19 cellular contexts compared by ENCODE assay signal in genomic region chr10:78945838-78946237, GRCh38.
DNase-seq lines count a peak whose midpoint lies in the region; ATAC-seq, FAIRE-seq and TF ChIP-seq lines count a peak whose summit lies in the region.
"Had no signal": no experiment of that assay in that cellular context is flagged by ENCODE, and none has a peak within 500 bp of the region (broad histone marks: within the 10 kb centered on the region; RNA-seq: fewer than 3 reads in every experiment).

No MANE protein-coding gene starts in this region.

- no peak for FAIRE-seq in GM12892 (lab: Jason Lieb, UNC)
- FAIRE-seq: D721Med had no signal

- H3K9me3 Mint-ChIP-seq in CD4-positive, alpha-beta T cell = peaks cover 4% of the 10 kb centered on the region
- peaks cover 0 to 13% (median 3%) of the 10 kb centered on the region in 11 donors for H3K9me3 Mint-ChIP-seq in naive thymus-derived CD4-positive, alpha-beta T cell

- DNase-seq in CD4-positive, alpha-beta T cell = no peak
- no peak for DNase-seq in T-helper 17 cell
- no peak for DNase-seq in naive thymus-derived CD4-positive, alpha-beta T cell
- DNase-seq in NCI-H226 = no peak
- no peak for DNase-seq in GM12892 (ENCODE audit: insufficient read length)
- DNase-seq in SIG-M5 (lab: John Stamatoyannopoulos, UW) = no peak
- DNase-seq: CD8-positive, alpha-beta memory T cell; MM.1S; NCI-H1092; NCI-H1436 treated with DMSO at 0.1 percent for 48 hours; NCI-H2029; NCI-H2171 treated with DMSO at 0.1 percent for 48 hours; NCI-H446 treated with DMSO at 0.1 percent for 48 hours had no signal

- TF ChIP-seq POLR2A in GM12892 (IDR thresholded peaks at IDR 0.05; ENCODE audit: low read depth, low read length) = no peak

- ATAC-seq in CD4-positive, alpha-beta T cell (ENCODE audit: poor library complexity) = no peak
- no peak for ATAC-seq in T-helper 17 cell
- ATAC-seq in naive thymus-derived CD4-positive, alpha-beta T cell = no peak
- ATAC-seq in GM21515 (IDR thresholded peaks at IDR 0.05; ENCODE audit: unreplicated experiment) = no peak
- ATAC-seq: Panc1 had no signal

- H3K27ac ChIP-seq in CD4-positive, alpha-beta T cell (ENCODE audit: low read depth, low read length) = no peak overlapping the region
- H3K27ac ChIP-seq in naive thymus-derived CD4-positive, alpha-beta T cell (ENCODE audit: low read depth, low read length) = no peak overlapping the region
- peak overlapping the region; percentile 69 for H3K27ac ChIP-seq in stomach smooth muscle (ENCODE audit: low read length)
- H3K27ac ChIP-seq: BLaER1 had no signal

- intact Hi-C loops in CD4-positive, alpha-beta T cell (cut with DNase I, micrococcal nuclease) = no loop called here
- intact Hi-C loops in naive thymus-derived CD4-positive, alpha-beta T cell (cut with micrococcal nuclease) = no loop called here

- H3K4me1 Mint-ChIP-seq in CD4-positive, alpha-beta T cell (ENCODE audit: low read depth) = peaks cover 28% of the 10 kb centered on the region
- H3K4me1 Mint-ChIP-seq in T-helper 17 cell = peaks cover 3% of the 10 kb centered on the region
- H3K4me1 Mint-ChIP-seq in naive thymus-derived CD4-positive, alpha-beta T cell = peaks cover 0 to 31% (median 25%) of the 10 kb centered on the region in 7 donors

- peaks cover 10% of the 10 kb centered on the region for H3K9me3 ChIP-seq in CD4-positive, alpha-beta T cell (ENCODE audit: control insufficient read depth, low read length)
- H3K9me3 ChIP-seq in T-helper 17 cell (ENCODE audit: control insufficient read depth, low read length, poor library complexity, severe bottlenecking) = no peaks in the 10 kb centered on the region
- H3K9me3 ChIP-seq in naive thymus-derived CD4-positive, alpha-beta T cell (ENCODE audit: control insufficient read depth in 2 of 3, low read length in 3 of 3) = peaks cover 0 to 3% (median 0%) of the 10 kb centered on the region in 3 experiments
- peaks cover 0 to 4% of the 10 kb centered on the region in 2 donors for H3K9me3 ChIP-seq in stomach smooth muscle (ENCODE audit: control insufficient read depth in 2 of 2, low read length in 2 of 2)
- H3K9me3 ChIP-seq: HAP-1 had no signal

- no peaks in the 10 kb centered on the region for H3K36me3 ChIP-seq in naive thymus-derived CD4-positive, alpha-beta T cell (ENCODE audit: control insufficient read depth in 2 of 3, insufficient read depth in 3 of 3, low read length in 3 of 3)
- H3K36me3 ChIP-seq in stomach smooth muscle (ENCODE audit: control insufficient read depth in 2 of 2, insufficient read depth in 2 of 2, low read length in 2 of 2) = no peaks in the 10 kb centered on the region
- H3K36me3 ChIP-seq: BLaER1, HAP-1 had no signal

- peak overlapping the region; percentile 17 for H3K4me3 Mint-ChIP-seq in CD4-positive, alpha-beta T cell
- H3K4me3 Mint-ChIP-seq in T-helper 17 cell = no peak overlapping the region
- no peak overlapping the region for H3K4me3 Mint-ChIP-seq in naive thymus-derived CD4-positive, alpha-beta T cell
- H3K4me3 Mint-ChIP-seq: CD8-positive, alpha-beta memory T cell had no signal

- peak overlapping the region; percentile 91 for H3K27ac Mint-ChIP-seq in CD4-positive, alpha-beta T cell
- peak overlapping the region; percentile 49 for H3K27ac Mint-ChIP-seq in T-helper 17 cell
- peak overlapping the region in 6 of 9 donors; percentile 45 to 92 (median 64) for H3K27ac Mint-ChIP-seq in naive thymus-derived CD4-positive, alpha-beta T cell

- TF ChIP-seq CTCF in CD4-positive, alpha-beta T cell (IDR thresholded peaks at IDR 0.05) = no peak

- CTCF ChIA-PET in CD4-positive, alpha-beta T cell (lab: Charles Lee) = no interaction called here
- CTCF ChIA-PET in naive thymus-derived CD4-positive, alpha-beta T cell (lab: Charles Lee) = interaction anchor here (1.2 kb wide), 1 partner anchor 249 kb away, joined by 3 read pairs; no protein-coding TSS in a partner anchor

- POLR2A ChIA-PET in CD4-positive, alpha-beta T cell (lab: Charles Lee) = interaction anchor here (1.1 kb wide), 1 partner anchor 122 kb away, joined by 3 read pairs; no protein-coding TSS in a partner anchor
- POLR2A ChIA-PET in naive thymus-derived CD4-positive, alpha-beta T cell (lab: Charles Lee) = no interaction called here

- no peaks in the 10 kb centered on the region for H3K36me3 Mint-ChIP-seq in CD4-positive, alpha-beta T cell (ENCODE audit: low read depth)
- H3K36me3 Mint-ChIP-seq in T-helper 17 cell (ENCODE audit: low read depth) = peaks cover 2% of the 10 kb centered on the region
- peaks cover 0 to 6% (median 0%) of the 10 kb centered on the region in 5 donors for H3K36me3 Mint-ChIP-seq in naive thymus-derived CD4-positive, alpha-beta T cell
- H3K36me3 Mint-ChIP-seq: CD8-positive, alpha-beta memory T cell had no signal

- no peaks in the 10 kb centered on the region for H3K27me3 ChIP-seq in CD4-positive, alpha-beta T cell (ENCODE audit: control insufficient read depth, insufficient read depth, low read length)
- no peaks in the 10 kb centered on the region for H3K27me3 ChIP-seq in naive thymus-derived CD4-positive, alpha-beta T cell (ENCODE audit: control insufficient read depth in 2 of 2, insufficient read depth in 2 of 2, low read length in 2 of 2)
- H3K27me3 ChIP-seq in stomach smooth muscle (ENCODE audit: control insufficient read depth in 1 of 2, insufficient read depth in 2 of 2, low read length in 2 of 2) = no peaks in the 10 kb centered on the region

- H3K9ac ChIP-seq in stomach smooth muscle (ENCODE audit: low read length in 2 of 2) = no peak overlapping the region
- H3K9ac ChIP-seq: BLaER1 had no signal

- H3K4me3 ChIP-seq in naive thymus-derived CD4-positive, alpha-beta T cell (ENCODE audit: low read length) = no peak overlapping the region
- no peak overlapping the region for H3K4me3 ChIP-seq in stomach smooth muscle (ENCODE audit: low read length in 2 of 2)
- H3K4me3 ChIP-seq: BLaER1, HAP-1 had no signal

- H3K4me1 ChIP-seq in naive thymus-derived CD4-positive, alpha-beta T cell (ENCODE audit: control insufficient read depth in 2 of 2, insufficient read depth in 2 of 2, low read length in 2 of 2) = peaks cover 0 to 10% of the 10 kb centered on the region in 2 donors
- peaks cover 40% of the 10 kb centered on the region for H3K4me1 ChIP-seq in stomach smooth muscle (ENCODE audit: control insufficient read depth, insufficient read depth, low read length)
- H3K4me1 ChIP-seq: HAP-1 had no signal

- H3K27me3 Mint-ChIP-seq in CD4-positive, alpha-beta T cell = no peaks in the 10 kb centered on the region
- no peaks in the 10 kb centered on the region for H3K27me3 Mint-ChIP-seq in T-helper 17 cell
- peaks cover 0 to 4% (median 0%) of the 10 kb centered on the region in 5 donors for H3K27me3 Mint-ChIP-seq in naive thymus-derived CD4-positive, alpha-beta T cell
